Comparison of ENCODE assay signal across 9 cellular contexts in genomic region chr2:235724964-235725603, GRCh38.
DNase-seq lines count a peak whose midpoint lies in the region; ATAC-seq and TF ChIP-seq lines count a peak whose summit lies in the region.
"Had no signal": no experiment of that assay in that cellular context is flagged by ENCODE, and none has a peak within 500 bp of the region (broad histone marks: within the 10 kb centered on the region; RNA-seq: fewer than 3 reads in every experiment).

No MANE protein-coding gene starts in this region.

- H3K36me3 ChIP-seq in Peyer's patch (peaks cover 0 to 2% (median 0%) of the 10 kb centered on the region in 3 donors), BE2C (no peaks in the 10 kb centered on the region)

- no peak for ATAC-seq in HG03354 (IDR thresholded peaks at IDR 0.05; ENCODE audit: poor library complexity, severe bottlenecking, unreplicated experiment)
- ATAC-seq in GM18520 (IDR thresholded peaks at IDR 0.05; ENCODE audit: unreplicated experiment) = no peak

- H3K4me1 ChIP-seq in Peyer's patch (peaks cover 0 to 9% (median 0%) of the 10 kb centered on the region in 4 donors), BE2C (peaks cover 13% of the 10 kb centered on the region)

- TF ChIP-seq CTCF in Peyer's patch (IDR thresholded peaks at IDR 0.05) (no peak), BE2C (IDR thresholded peaks at IDR 0.05; ENCODE audit: low read depth, low read length) (no peak)

- no peak for TF ChIP-seq POLR2A in Peyer's patch (IDR thresholded peaks at IDR 0.05)

- DNase-seq in Peyer's patch (peak in 1 of 3 donors; percentile 18), fibroblast of gingiva (ENCODE audit: low read depth) (peak; percentile 11), midbrain (lab: John Stamatoyannopoulos, UW) (peak; percentile 54), BE2C (no peak), NCI-H82 treated with DMSO at 0.1 percent for 48 hours (lab: John Stamatoyannopoulos, UW; ENCODE audit: unreplicated experiment) (no peak)
- DNase-seq: NCI-H146 had no signal

- peak overlapping the region; percentile 7 to 67 (median 43) for H3K27ac ChIP-seq in Peyer's patch
- H3K27ac ChIP-seq in temporal lobe (ENCODE audit: low read depth, low read length) = peak overlapping the region; percentile 62

- H3K27me3 ChIP-seq in Peyer's patch (no peaks in the 10 kb centered on the region), BE2C (no peaks in the 10 kb centered on the region)

- H3K9me3 ChIP-seq in Peyer's patch (no peaks in the 10 kb centered on the region), BE2C (no peaks in the 10 kb centered on the region)

- H3K4me3 ChIP-seq in Peyer's patch = no peak overlapping the region
- H3K4me3 ChIP-seq in BE2C (ENCODE audit: low read depth, low read length) = no peak overlapping the region

Comparison
In these comparisons a context has a peak if more than half of its experiments do, and no peak if none do; other contexts are left out.
1. DNase-seq: peak in fibroblast of gingiva (single experiment) and midbrain (single experiment); none in BE2C (single experiment) and NCI-H82 treated with DMSO at 0.1 percent for 48 hours (single experiment).